ENCODE assay signal across 1 cellular context in the genomic region with DNA sequence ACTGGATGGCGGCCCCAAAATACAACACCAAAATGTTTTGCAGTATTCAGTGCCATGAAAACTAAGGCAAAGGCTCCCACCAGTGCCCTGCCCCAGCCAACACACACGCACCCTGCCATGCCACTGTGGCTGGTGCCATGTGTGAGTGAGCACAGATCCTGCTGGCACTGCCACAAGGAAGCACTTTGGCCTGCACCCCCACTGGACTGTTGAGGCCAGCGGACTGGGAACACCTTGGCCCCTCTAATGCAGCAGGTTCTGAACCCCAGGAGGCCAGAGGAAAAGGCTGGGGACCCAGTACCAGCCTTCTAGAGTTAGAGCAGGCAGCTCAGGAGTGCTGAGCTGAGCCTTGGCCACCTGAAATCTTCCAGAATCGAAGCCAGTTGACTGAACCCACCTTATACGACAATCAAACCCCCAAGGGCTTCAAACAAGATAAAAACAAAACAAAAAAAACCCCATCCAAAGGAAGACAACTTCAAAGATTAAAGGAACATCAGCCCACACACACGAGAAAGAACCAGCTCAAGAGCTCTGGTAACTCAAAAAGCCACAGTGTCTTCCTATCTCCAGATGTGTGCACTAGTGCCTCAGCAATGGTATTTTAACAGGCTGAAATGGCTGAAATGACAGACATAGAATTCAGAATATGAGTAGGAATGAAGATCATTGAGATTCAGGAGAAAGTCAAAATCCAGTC.
TF ChIP-seq lines count a peak whose summit lies in the region.

No MANE protein-coding gene starts in this region.

TF ChIP-seq in IMR-90, 13 proteins besides CTCF, POLR2A, EP300 and RAD21:
- TF ChIP-seq NFE2L2 (IDR thresholded peaks at IDR 0.05; ENCODE audit: low read depth, low read length) (no peak), MAZ (IDR thresholded peaks at IDR 0.05; ENCODE audit: borderline replicate concordance, low read depth, low read length) (no peak), MAFK (IDR thresholded peaks at IDR 0.05; ENCODE audit: low read depth, low read length) (no peak), SMC3 (IDR thresholded peaks at IDR 0.05; ENCODE audit: low read depth, low read length) (no peak), MXI1 (IDR thresholded peaks at IDR 0.05; ENCODE audit: borderline replicate concordance, low read depth, low read length) (no peak), RCOR1 (IDR thresholded peaks at IDR 0.05; ENCODE audit: insufficient replicate concordance, low read length) (no peak), CEBPB (IDR thresholded peaks at IDR 0.05; ENCODE audit: low read depth, low read length) (no peak), CHD1 (IDR thresholded peaks at IDR 0.05; ENCODE audit: low read depth, low read length) (no peak)
